In the genomic region with DNA sequence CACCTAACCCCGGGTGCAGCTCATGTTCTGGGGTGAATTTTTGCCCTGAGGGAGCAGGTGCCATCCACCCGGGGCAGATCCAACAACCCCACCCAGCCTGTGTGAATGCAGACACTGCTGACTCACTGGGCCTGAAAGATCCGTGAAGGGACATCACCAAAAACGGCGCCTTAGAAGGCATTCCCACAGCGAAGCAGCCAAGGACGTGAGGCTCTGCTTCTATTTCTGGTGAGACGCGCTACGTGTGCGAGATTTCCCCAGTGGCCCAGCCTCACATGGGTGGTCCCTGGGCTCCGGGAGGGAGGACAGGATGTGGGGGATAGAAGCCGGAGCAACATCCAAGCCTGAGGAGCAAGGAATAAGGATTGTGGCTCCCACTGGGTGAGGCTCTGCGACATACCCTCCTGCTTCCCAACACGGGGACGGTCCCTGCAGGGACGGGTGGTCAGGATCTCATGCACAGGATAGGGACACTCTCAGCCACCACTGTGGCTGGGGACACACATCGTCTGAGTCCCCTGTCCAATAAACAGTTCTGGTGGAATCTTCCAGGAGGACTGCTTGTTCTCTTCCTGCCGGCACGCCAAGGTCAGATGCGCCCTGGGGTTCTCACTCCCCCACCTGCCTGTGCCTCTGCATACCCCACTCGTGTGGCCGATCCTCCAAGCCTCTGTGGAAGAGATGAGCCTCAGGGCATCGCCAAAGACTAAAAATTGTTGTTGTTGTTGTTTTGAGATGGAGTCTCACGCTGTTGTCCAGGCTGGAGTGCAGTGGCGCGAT, we compare ENCODE assay signal across 15 cellular contexts.
DNase-seq lines count a peak whose midpoint lies in the region; ATAC-seq and TF ChIP-seq lines count a peak whose summit lies in the region.
"Had no signal": no experiment of that assay in that cellular context is flagged by ENCODE, and none has a peak within 500 bp of the region (broad histone marks: within the 10 kb centered on the region; RNA-seq: fewer than 3 reads in every experiment).

No MANE protein-coding gene starts in this region.

- H3K14ac ChIP-seq in H9 (ENCODE audit: insufficient read depth, low read length) = no peak overlapping the region

- TF ChIP-seq POLR2A in spleen (IDR thresholded peaks at IDR 0.05) = no peak

- H3K4me1 Mint-ChIP-seq in H9 (peaks cover 42 to 51% of the 10 kb centered on the region in 2 experiments), endothelial cell (ENCODE audit: unreplicated experiment) (peaks cover 43% of the 10 kb centered on the region)
- peaks cover 0 to 10% (median 2%) of the 10 kb centered on the region in 4 donors for H3K4me1 Mint-ChIP-seq in naive thymus-derived CD8-positive, alpha-beta T cell
- H3K4me1 Mint-ChIP-seq: activated T-helper 17 cell treated with anti-CD3 and anti-CD28 coated beads, Interleukin-2, amount 50 U/mL, for 72 hours had no signal

- H3K27me3 Mint-ChIP-seq in H9 (ENCODE audit: low read depth) (no peaks in the 10 kb centered on the region; the same call in 1 of the 2 replicates), endothelial cell (ENCODE audit: unreplicated experiment) (peaks cover 14% of the 10 kb centered on the region)
- H3K27me3 Mint-ChIP-seq in naive thymus-derived CD8-positive, alpha-beta T cell = peaks cover 0 to 10% (median 0%) of the 10 kb centered on the region in 5 donors

- H3K9ac ChIP-seq in H9 (ENCODE audit: extremely low read depth, insufficient read length, low read length) = no peak overlapping the region

- H3K27ac ChIP-seq in H9 (ENCODE audit: insufficient read length, low read depth, low read length) = no peak overlapping the region
- H3K27ac ChIP-seq in layer of hippocampus (ENCODE audit: low read depth, low read length) = peak overlapping the region; percentile 46
- H3K27ac ChIP-seq in spleen = no peak overlapping the region
- H3K27ac ChIP-seq: WERI-Rb-1 had no signal

- H3K4me1 ChIP-seq in H9 (ENCODE audit: insufficient read depth, low read length) = no peaks in the 10 kb centered on the region; the same call in 1 of the 2 replicates
- H3K4me1 ChIP-seq in spleen = peaks cover 5 to 57% (median 35%) of the 10 kb centered on the region in 6 donors

- H3K9me3 ChIP-seq in H9 (ENCODE audit: control insufficient read depth, low read depth, low read length) (no peaks in the 10 kb centered on the region), spleen (no peaks in the 10 kb centered on the region)
- H3K9me3 ChIP-seq: adrenal gland had no signal

- peaks cover 29% of the 10 kb centered on the region; the same call in 1 of the 2 replicates for H3K79me2 ChIP-seq in H9 (ENCODE audit: insufficient read depth, low read length)

- no peak overlapping the region for H3K18ac ChIP-seq in H9 (ENCODE audit: insufficient read length, low read depth, low read length)

- H3K27ac Mint-ChIP-seq in H9 = peak overlapping the region; percentile 64 to 82 (median 72); a peak in 3 of 7 replicates
- H3K27ac Mint-ChIP-seq in endothelial cell (ENCODE audit: unreplicated experiment) = peak overlapping the region; percentile 52
- H3K27ac Mint-ChIP-seq in naive thymus-derived CD8-positive, alpha-beta T cell = peak overlapping the region in 1 of 10 donors; percentile 5
- H3K27ac Mint-ChIP-seq: activated T-helper 17 cell treated with anti-CD3 and anti-CD28 coated beads, Interleukin-2, amount 50 U/mL, for 72 hours; stimulated activated effector memory CD8-positive, alpha-beta T cell treated with anti-CD3 and anti-CD28 coated beads, Interleukin-12 subunit alpha, Interleukin-12 subunit beta, amount 100 ng/mL, for 72 hours; T-cell had no signal

- no peak for ATAC-seq in HG03045 (IDR thresholded peaks at IDR 0.05; ENCODE audit: unreplicated experiment)
- no peak for ATAC-seq in naive thymus-derived CD8-positive, alpha-beta T cell
- ATAC-seq: activated T-helper 17 cell treated with anti-CD3 and anti-CD28 coated beads, Interleukin-2, amount 50 U/mL, for 72 hours; stimulated activated effector memory CD8-positive, alpha-beta T cell treated with anti-CD3 and anti-CD28 coated beads, Interleukin-12 subunit alpha, Interleukin-12 subunit beta, amount 100 ng/mL, for 72 hours; T-cell had no signal

- H3K36me3 Mint-ChIP-seq in H9 (ENCODE audit: insufficient read depth in 1 of 3, low read depth in 3 of 3) (peaks cover 37 to 69% (median 55%) of the 10 kb centered on the region in 3 experiments), endothelial cell (ENCODE audit: low read depth, unreplicated experiment) (peaks cover 28% of the 10 kb centered on the region)
- H3K36me3 Mint-ChIP-seq in naive thymus-derived CD8-positive, alpha-beta T cell = no peaks in the 10 kb centered on the region
- H3K36me3 Mint-ChIP-seq: stimulated activated effector memory CD8-positive, alpha-beta T cell treated with anti-CD3 and anti-CD28 coated beads, Interleukin-12 subunit alpha, Interleukin-12 subunit beta, amount 100 ng/mL, for 72 hours; T-cell had no signal

- no peak overlapping the region for H3T11ph ChIP-seq in H9 (ENCODE audit: low read length)

- H4K20me1 ChIP-seq in H9 (ENCODE audit: control insufficient read depth, insufficient read depth, insufficient read length) = no peaks in the 10 kb centered on the region

- H3K36me3 ChIP-seq in spleen = peaks cover 0 to 43% (median 0%) of the 10 kb centered on the region in 6 donors
- H3K36me3 ChIP-seq: adrenal gland had no signal

- DNase-seq in H9 (no peak), endothelial cell (ENCODE audit: low spot score) (no peak), spleen (peak; percentile 34), NCI-H2081 (lab: John Stamatoyannopoulos, UW) (no peak), NCI-H524 (lab: John Stamatoyannopoulos, UW) (no peak)
- DNase-seq in naive thymus-derived CD8-positive, alpha-beta T cell = no peak
- DNase-seq: adrenal gland, MV-4-11, NCI-H2107, T-cell, WERI-Rb-1 had no signal

- H4K5ac ChIP-seq in H9 (ENCODE audit: insufficient read length, low read depth, low read length) = no peak overlapping the region

- H4K91ac ChIP-seq in H9 (ENCODE audit: insufficient read length, low read depth, low read length) = no peak overlapping the region

- H2AK5ac ChIP-seq in H9 (ENCODE audit: insufficient read length, low read length) = no peak overlapping the region

- H3K23me2 ChIP-seq in H9 (ENCODE audit: insufficient read length, low read depth, low read length, poor library complexity, severe bottlenecking) = no peaks in the 10 kb centered on the region

- no peaks in the 10 kb centered on the region for H3K27me3 ChIP-seq in H9 (ENCODE audit: insufficient read depth, low read length)
- no peaks in the 10 kb centered on the region for H3K27me3 ChIP-seq in layer of hippocampus (ENCODE audit: control insufficient read depth, insufficient read depth, low read length)
- H3K27me3 ChIP-seq in spleen (replicated peaks in 1 of 7) = peaks cover 0 to 14% (median 0%) of the 10 kb centered on the region in 7 donors
- H3K27me3 ChIP-seq: adrenal gland had no signal

- no peak overlapping the region for H3K4ac ChIP-seq in H9 (ENCODE audit: low read depth, low read length)

- H3K9me3 Mint-ChIP-seq in H9 (no peaks in the 10 kb centered on the region; a peak in 1 of 5 replicates), endothelial cell (ENCODE audit: unreplicated experiment) (no peaks in the 10 kb centered on the region)
- no peaks in the 10 kb centered on the region for H3K9me3 Mint-ChIP-seq in naive thymus-derived CD8-positive, alpha-beta T cell
- H3K9me3 Mint-ChIP-seq: activated T-helper 17 cell treated with anti-CD3 and anti-CD28 coated beads, Interleukin-2, amount 50 U/mL, for 72 hours; stimulated activated effector memory CD8-positive, alpha-beta T cell treated with anti-CD3 and anti-CD28 coated beads, Interleukin-12 subunit alpha, Interleukin-12 subunit beta, amount 100 ng/mL, for 72 hours; T-cell had no signal

- no peak overlapping the region for H2BK120ac ChIP-seq in H9 (ENCODE audit: low read depth, low read length, poor library complexity, severe bottlenecking)

- H3K23ac ChIP-seq in H9 (ENCODE audit: insufficient read length, low read depth, low read length) = no peak overlapping the region

- H2BK20ac ChIP-seq in H9 (ENCODE audit: low read depth, low read length, poor library complexity, severe bottlenecking) = no peak overlapping the region

- TF ChIP-seq CTCF in H9 (conservative IDR thresholded peaks at IDR 0.05) (no peak), endothelial cell (IDR thresholded peaks at IDR 0.05; ENCODE audit: unreplicated experiment) (no peak), spleen (IDR thresholded peaks at IDR 0.05 in 8 of 11, conservative IDR thresholded peaks at IDR 0.05 in 3 of 11) (no peak)

- H3K4me3 ChIP-seq in spleen = no peak overlapping the region
- H3K4me3 ChIP-seq: adrenal gland had no signal

- H3K4me3 Mint-ChIP-seq in H9 (no peak overlapping the region; a peak in 1 of 5 replicates), endothelial cell (ENCODE audit: unreplicated experiment) (no peak overlapping the region)
- H3K4me3 Mint-ChIP-seq in naive thymus-derived CD8-positive, alpha-beta T cell = no peak overlapping the region
- H3K4me3 Mint-ChIP-seq: activated T-helper 17 cell treated with anti-CD3 and anti-CD28 coated beads, Interleukin-2, amount 50 U/mL, for 72 hours; stimulated activated effector memory CD8-positive, alpha-beta T cell treated with anti-CD3 and anti-CD28 coated beads, Interleukin-12 subunit alpha, Interleukin-12 subunit beta, amount 100 ng/mL, for 72 hours; T-cell had no signal

- WGBS in H9 (ENCODE audit: extremely low coverage, insufficient read length, low lambda C conversion rate) = no CpG with 5 or more reads among the region's 27 CpGs
- WGBS in spleen, 5 donors = 86 to 92% (median 89%) methylated on average over 26 to 27 of the region's 27 CpGs

- no peak overlapping the region for H2BK12ac ChIP-seq in H9 (ENCODE audit: insufficient read length, low read depth, low read length)

- H3K79me1 ChIP-seq in H9 (ENCODE audit: insufficient read depth, low read depth, low read length, poor library complexity, severe bottlenecking) = peaks cover 11% of the 10 kb centered on the region

- H2AFZ ChIP-seq in H9 (ENCODE audit: low read length) = no peak overlapping the region

- H3K56ac ChIP-seq in H9 (ENCODE audit: insufficient read length, low read depth, low read length) = no peak overlapping the region

- intact Hi-C loops in spleen (cut with DNase I; ENCODE audit: low total_unique reads) = no loop called here

- no peak overlapping the region for H4K8ac ChIP-seq in H9 (replicated peaks; ENCODE audit: insufficient read length, low read depth, low read length)

- POLR2A ChIA-PET in naive thymus-derived CD8-positive, alpha-beta T cell (lab: Charles Lee) = no interaction called here

- no peak overlapping the region for H3K4me2 ChIP-seq in H9 (ENCODE audit: insufficient read depth, insufficient read length, low read length)

- no peak overlapping the region for H2BK5ac ChIP-seq in H9 (ENCODE audit: insufficient read length, low read length)

- no peak overlapping the region for H2BK15ac ChIP-seq in H9 (ENCODE audit: low read depth, low read length)
